ENCODE assay signal across 6 cellular contexts in the genomic region with DNA sequence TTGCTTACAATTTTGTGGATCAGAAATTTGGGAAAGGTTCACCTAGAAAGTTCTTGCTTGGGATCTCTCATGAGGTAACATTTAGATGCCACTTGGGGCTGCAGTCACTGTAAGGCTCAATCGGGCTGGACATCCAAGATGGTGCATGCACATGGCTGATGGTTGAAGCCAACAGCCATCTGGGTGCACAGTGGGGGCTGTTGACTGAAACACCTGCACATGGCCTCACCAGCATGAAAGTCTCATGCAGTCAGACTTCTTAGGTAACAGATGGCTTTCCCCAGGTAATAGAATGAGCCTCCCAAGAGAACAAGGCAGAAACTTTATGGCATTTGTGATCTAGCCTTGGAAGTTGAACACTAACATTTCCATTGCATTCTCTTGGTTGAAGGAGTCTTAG.
"Had no signal": no experiment of that assay in that cellular context is flagged by ENCODE, and none has a peak within 500 bp of the region (broad histone marks: within the 10 kb centered on the region; RNA-seq: fewer than 3 reads in every experiment).

No MANE protein-coding gene starts in this region.

- H3K9ac ChIP-seq: GM23248 had no signal

- H3K4me1 ChIP-seq: HAP-1 had no signal

- DNase-seq: GM23248, GOT3, H7, HFFc6 had no signal

- H3K4me3 ChIP-seq: GM23248, HAP-1 had no signal

- H3K9me3 ChIP-seq: HAP-1 had no signal

- H2AFZ ChIP-seq: GM23248 had no signal

- H3K36me3 ChIP-seq: HAP-1 had no signal

- H3K27ac ChIP-seq: GM23248, HL-60 had no signal
